ENCODE assay signal across 29 cellular contexts in the genomic region with DNA sequence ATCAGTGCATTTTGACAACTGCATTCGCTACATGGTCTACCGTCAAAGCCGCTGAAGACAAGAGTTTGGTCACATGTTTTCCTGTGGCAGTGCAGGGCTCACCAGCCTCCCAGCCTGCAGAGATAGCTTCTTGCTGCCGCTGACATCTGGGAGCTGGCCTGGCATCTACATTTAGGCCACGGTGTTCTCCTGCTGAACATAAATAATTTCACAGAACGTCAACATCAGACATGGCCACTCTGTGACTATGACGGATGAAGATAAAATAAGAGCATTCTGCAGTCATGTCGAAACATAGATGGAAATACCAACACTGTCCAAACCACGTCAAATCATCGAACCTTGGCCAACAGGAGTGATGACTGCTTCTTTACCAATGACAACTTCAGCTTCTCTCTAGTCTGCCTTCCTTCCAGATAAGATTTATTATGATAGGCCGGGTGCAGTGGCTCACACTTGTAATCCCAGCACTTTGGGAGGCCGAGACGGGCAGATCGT.
"Had no signal": no experiment of that assay in that cellular context is flagged by ENCODE, and none has a peak within 500 bp of the region (broad histone marks: within the 10 kb centered on the region; RNA-seq: fewer than 3 reads in every experiment).

No MANE protein-coding gene starts in this region.

- H3K27me3 ChIP-seq: pancreas, sigmoid colon, suprapubic skin, thyroid gland, upper lobe of left lung, vagina had no signal

- ATAC-seq: naive thymus-derived CD8-positive, alpha-beta T cell; natural killer cell treated with Interleukin-12 subunit alpha and Interleukin-12 subunit beta and Interleukin-15 and Interleukin-18, amount 100 ng/mL, for 72 hours; pancreas; right cardiac atrium; stimulated activated memory B cell treated with anti-CD40 and anti-IgM and Interleukin-4, amounts not matched to agents 10 μg/mL and 1 μg/mL and 100 μg/mL, for 72 hours; stimulated activated naive CD8-positive, alpha-beta T cell treated with anti-CD3 and anti-CD28 coated beads, Interleukin-15, amount 100 ng/mL, for 72 hours; stimulated activated naive CD8-positive, alpha-beta T cell treated with anti-CD3 and anti-CD28 coated beads, Interleukin-15, Interleukin-2, amounts not matched to agents 100 U/mL and 50 U/mL, for 24 hours had no signal

- FAIRE-seq: pancreas, small intestine, urothelium cell line had no signal

- H3K9me3 ChIP-seq: neutrophil, pancreas, prostate gland, suprapubic skin, thyroid gland, vagina had no signal

- DNase-seq: naive B cell; naive thymus-derived CD8-positive, alpha-beta T cell; nephron progenitor cell; nucleus accumbens; pancreas; right cardiac atrium; sigmoid colon; small intestine; stimulated activated CD4-positive, alpha-beta T cell treated with anti-CD3 and anti-CD28 coated beads, Interleukin-15, amount 100 ng/mL, for 24 hours; stimulated activated CD4-positive, alpha-beta T cell treated with anti-CD3 and anti-CD28 coated beads, Interleukin-2, amount 100 ng/mL, for 24 hours; stimulated activated CD4-positive, alpha-beta T cell treated with anti-CD3 and anti-CD28 coated beads, Interleukin-4, amount 100 ng/mL, for 1 hour; stimulated activated CD4-positive, alpha-beta T cell treated with anti-CD3 and anti-CD28 coated beads, Interleukin-4, amount 100 ng/mL, for 4 hours; stimulated activated CD8-positive, alpha-beta memory T cell treated with anti-CD3 and anti-CD28 coated beads, Interleukin-4, amount 100 ng/mL, for 48 hours; stimulated activated naive CD4-positive, alpha-beta T cell; stimulated activated naive CD8-positive, alpha-beta T cell treated with anti-CD3 and anti-CD28 coated beads, Interleukin-15, amount 100 ng/mL, for 72 hours; stimulated activated naive CD8-positive, alpha-beta T cell treated with anti-CD3 and anti-CD28 coated beads, Interleukin-15, Interleukin-2, amounts not matched to agents 100 U/mL and 50 U/mL, for 24 hours; substantia nigra; thyroid gland; trophoblast cell; upper lobe of left lung had no signal

- H3K27ac ChIP-seq: neutrophil, pancreas, prostate gland, sigmoid colon, suprapubic skin, thoracic aorta, thyroid gland, tibial nerve, upper lobe of left lung, vagina had no signal

- H3K36me3 ChIP-seq: neutrophil, pancreas, prostate gland, sigmoid colon, suprapubic skin, thoracic aorta, thyroid gland, upper lobe of left lung, vagina had no signal

- H3K4me3 ChIP-seq: pancreas, prostate gland, sigmoid colon, suprapubic skin, thoracic aorta, thyroid gland, tibial nerve, upper lobe of left lung, vagina had no signal

- H3K4me1 ChIP-seq: pancreas, prostate gland, sigmoid colon, suprapubic skin, upper lobe of left lung had no signal
